In genomic region chr7:27967639-27968038, GRCh38 we compare ENCODE assay signal across 15 cellular contexts.
"Had no signal": no experiment of that assay in that cellular context is flagged by ENCODE, and none has a peak within 500 bp of the region (broad histone marks: within the 10 kb centered on the region; RNA-seq: fewer than 3 reads in every experiment).

No MANE protein-coding gene starts in this region.

- H3K36me3 Mint-ChIP-seq: immature natural killer cell, neural progenitor cell had no signal

- H3K4me3 Mint-ChIP-seq: activated T-helper 1 cell treated with anti-CD3 and anti-CD28 coated beads, Interleukin-12 subunit alpha, Interleukin-12 subunit beta, Interleukin-2, Interleukin-4 antibody, amounts not matched to agents 30 ng/mL and 10 ng/mL and 1 ng/mL, durations not matched to agents 14 hours and 24 hours and 36 hours; neural progenitor cell had no signal

- H3K27ac Mint-ChIP-seq: activated naive CD4-positive, alpha-beta T cell treated with anti-CD3 and anti-CD28 coated beads, Interleukin-2, amount 50 U/mL, for 72 hours; activated T-helper 1 cell treated with anti-CD3 and anti-CD28 coated beads, Interleukin-12 subunit alpha, Interleukin-12 subunit beta, Interleukin-2, Interleukin-4 antibody, amounts not matched to agents 30 ng/mL and 10 ng/mL and 1 ng/mL, durations not matched to agents 14 hours and 24 hours and 36 hours; neural progenitor cell had no signal

- H3K4me1 Mint-ChIP-seq: neural progenitor cell had no signal

- DNase-seq: activated CD4-positive, alpha-beta T cell treated with anti-CD3 and anti-CD28 coated beads, Interleukin-2, amount 50 U/mL, for 4 hours; activated gamma-delta T cell treated with Interleukin-2 at 50 U/mL for 16 hours; activated T-cell treated with anti-CD3 and anti-CD28 coated beads for 4 hours; adrenal gland; effector CD8-positive, alpha-beta T cell; immature natural killer cell; kidney glomerular epithelial cell; left ventricle myocardium inferior; stimulated activated CD4-positive, alpha-beta T cell treated with anti-CD3 and anti-CD28 coated beads, Interleukin-12 subunit alpha, Interleukin-12 subunit beta, amount 100 ng/mL, for 4 hours; stimulated activated CD4-positive, alpha-beta T cell treated with anti-CD3 and anti-CD28 coated beads, Interleukin-1b, Interleukin-23, amount 100 ng/mL, for 48 hours; stimulated activated naive CD8-positive, alpha-beta T cell treated with anti-CD3 and anti-CD28 coated beads, Interleukin-15, Interleukin-2, amounts not matched to agents 100 U/mL and 50 U/mL, for 24 hours; WERI-Rb-1 had no signal

- ATAC-seq: activated naive CD4-positive, alpha-beta T cell treated with anti-CD3 and anti-CD28 coated beads, Interleukin-2, amount 50 U/mL, for 72 hours; stimulated activated naive CD8-positive, alpha-beta T cell treated with anti-CD3 and anti-CD28 coated beads, Interleukin-15, Interleukin-2, amounts not matched to agents 100 U/mL and 50 U/mL, for 24 hours had no signal

- H3K9me3 Mint-ChIP-seq: activated T-helper 1 cell treated with anti-CD3 and anti-CD28 coated beads, Interleukin-12 subunit alpha, Interleukin-12 subunit beta, Interleukin-2, Interleukin-4 antibody, amounts not matched to agents 30 ng/mL and 10 ng/mL and 1 ng/mL, durations not matched to agents 14 hours and 24 hours and 36 hours; immature natural killer cell; neural progenitor cell had no signal
